In genomic region chr10:86229378-86229777, GRCh38 we compare ENCODE assay signal across 18 cellular contexts.
DNase-seq lines count a peak whose midpoint lies in the region; ATAC-seq, FAIRE-seq and TF ChIP-seq lines count a peak whose summit lies in the region.
"Had no signal": no experiment of that assay in that cellular context is flagged by ENCODE, and none has a peak within 500 bp of the region (broad histone marks: within the 10 kb centered on the region; RNA-seq: fewer than 3 reads in every experiment).

No MANE protein-coding gene starts in this region.

- no peak for TF ChIP-seq CTCF in bronchial epithelial cell (IDR thresholded peaks at IDR 0.05; ENCODE audit: insufficient read depth, low read length, severe bottlenecking)
- TF ChIP-seq CTCF in lower lobe of right lung (IDR thresholded peaks at IDR 0.05), result no peak

- intact Hi-C loops in lower lobe of right lung (cut with DNase I) (no loop called here), right cardiac atrium (cut with DNase I) (no loop called here)

- H3K27me3 ChIP-seq in bronchial epithelial cell (ENCODE audit: control insufficient read depth, insufficient read depth, low read length) (no peaks in the 10 kb centered on the region), lower lobe of right lung (ENCODE audit: low read depth) (no peaks in the 10 kb centered on the region), right cardiac atrium (ENCODE audit: control insufficient read depth, insufficient read depth) (no peaks in the 10 kb centered on the region)

- H3K36me3 ChIP-seq in bronchial epithelial cell (ENCODE audit: control insufficient read depth, insufficient read depth, low read length) (no peaks in the 10 kb centered on the region), lower lobe of right lung (no peaks in the 10 kb centered on the region)

- 86% methylated on average over 7 of the region's 7 CpGs for WGBS in right cardiac atrium

- DNase-seq in A172 (ENCODE audit: low spot score), result peak; percentile 37
- peak; percentile 17 for DNase-seq in HPDE6-E6E7 (ENCODE audit: extremely low spot score)
- peak; percentile 40 for DNase-seq in bronchial epithelial cell (ENCODE audit: low read depth)
- peak; percentile 7 for DNase-seq in lower lobe of right lung
- DNase-seq in right cardiac atrium, result no peak
- DNase-seq in T-helper 1 cell, result no peak
- no peak for DNase-seq in NK-92 (lab: John Stamatoyannopoulos, UW; ENCODE audit: unreplicated experiment)
- DNase-seq: DMS 273 treated with DMSO at 0.1 percent for 48 hours, GDM1, H9, NCI-H146, NCI-H510A treated with DMSO at 0.1 percent for 48 hours had no signal

- H3K4me1 ChIP-seq in lower lobe of right lung (no peaks in the 10 kb centered on the region), right cardiac atrium (ENCODE audit: control insufficient read depth, insufficient read depth, low read length) (no peaks in the 10 kb centered on the region)

- ATAC-seq in lower lobe of right lung, result peak in 1 of 2 donors; percentile 5
- ATAC-seq in right cardiac atrium, result no peak
- ATAC-seq: A549, Panc1, Right ventricle myocardium inferior had no signal

- H3K4me3 ChIP-seq in bronchial epithelial cell (ENCODE audit: low read depth, low read length), result no peak overlapping the region
- H3K4me3 ChIP-seq in lower lobe of right lung, result no peak overlapping the region
- no peak overlapping the region for H3K4me3 ChIP-seq in right cardiac atrium (ENCODE audit: low read length)
- H3K4me3 ChIP-seq: A549 had no signal

- no peak for FAIRE-seq in bronchial epithelial cell (lab: Jason Lieb, UNC)
- FAIRE-seq: A549, GM12891, HTR-8/SVneo had no signal

- H3K9me3 ChIP-seq in lower lobe of right lung (no peaks in the 10 kb centered on the region), right cardiac atrium (ENCODE audit: control insufficient read depth, low read length) (no peaks in the 10 kb centered on the region)
- H3K9me3 ChIP-seq: A549 had no signal

- H3K27ac ChIP-seq in lower lobe of right lung (no peak overlapping the region), right cardiac atrium (ENCODE audit: low read length) (no peak overlapping the region)
- H3K27ac ChIP-seq: A549, C4-2B had no signal

Comparison
In these comparisons a context has a peak if more than half of its experiments do, and no peak if none do; other contexts are left out.
1. DNase-seq: peak in A172 (single experiment), HPDE6-E6E7 (single experiment), bronchial epithelial cell (single experiment) and lower lobe of right lung (single experiment); none in right cardiac atrium (0 of 3), T-helper 1 cell (0 of 5) and NK-92 (single experiment).